ENCODE assay signal across 23 cellular contexts in genomic region chr5:147686421-147686820, GRCh38.
"Had no signal": no experiment of that assay in that cellular context is flagged by ENCODE, and none has a peak within 500 bp of the region (broad histone marks: within the 10 kb centered on the region; RNA-seq: fewer than 3 reads in every experiment).

No MANE protein-coding gene starts in this region.

- H3K4me1 Mint-ChIP-seq: activated CD4-positive, alpha-beta T cell treated with anti-CD3 and anti-CD28 coated beads for 36 hours; activated naive CD8-positive, alpha-beta T cell treated with anti-CD3 and anti-CD28 coated beads, Interleukin-2, amount 10 ng/mL, durations not matched to agents 7 days and 5 days had no signal

- H3K4me3 Mint-ChIP-seq: activated CD4-positive, alpha-beta T cell treated with anti-CD3 and anti-CD28 coated beads for 36 hours; activated CD8-positive, alpha-beta T cell treated with anti-CD3 and anti-CD28 coated beads for 36 hours; activated naive CD8-positive, alpha-beta T cell treated with anti-CD3 and anti-CD28 coated beads, Interleukin-2, amount 10 ng/mL, durations not matched to agents 7 days and 5 days; activated T-cell treated with anti-CD3 and anti-CD28 coated beads, Interleukin-2, amount 50 U/mL, for 72 hours had no signal

- H3K4me3 ChIP-seq: adrenal gland had no signal

- DNase-seq: activated CD4-positive, alpha-beta T cell treated with anti-CD3 and anti-CD28 coated beads for 36 hours; activated CD4-positive, alpha-beta T cell treated with anti-CD3 and anti-CD28 coated beads, Interleukin-2, amount 50 U/mL, for 1 hour; activated CD8-positive, alpha-beta memory T cell treated with anti-CD3 and anti-CD28 coated beads, Interleukin-2, amount 50 U/mL, for 4 hours; activated CD8-positive, alpha-beta T cell treated with anti-CD3 and anti-CD28 coated beads for 36 hours; activated gamma-delta T cell treated with Interleukin-2 at 50 U/mL for 16 hours; activated naive CD4-positive, alpha-beta T cell treated with anti-CD3 and anti-CD28 coated beads, Interleukin-2, amount 50 U/mL, for 16 hours; activated naive CD8-positive, alpha-beta T cell treated with anti-CD3 and anti-CD28 coated beads, Interleukin-2, amount 10 ng/mL, durations not matched to agents 7 days and 5 days; activated T-cell treated with anti-CD3 and anti-CD28 coated beads, Interleukin-2, amount 50 U/mL, for 72 hours; adrenal gland; brain microvascular endothelial cell; MM.1S; NCI-H1105 treated with DMSO at 0.1 percent for 48 hours; NCI-H1436 treated with DMSO at 0.1 percent for 48 hours; NCI-H1930; NCI-H345; NCI-H510A; NCI-H526 treated with DMSO at 0.1 percent for 48 hours; RPMI8226; SK-N-SH; T-helper 1 cell had no signal

- ATAC-seq: activated CD4-positive, alpha-beta T cell treated with anti-CD3 and anti-CD28 coated beads for 36 hours; activated CD8-positive, alpha-beta T cell treated with anti-CD3 and anti-CD28 coated beads for 36 hours; activated T-cell treated with anti-CD3 and anti-CD28 coated beads, Interleukin-2, amount 50 U/mL, for 72 hours; Panc1; Right ventricle myocardium inferior had no signal

- H3K9me3 Mint-ChIP-seq: activated CD8-positive, alpha-beta T cell treated with anti-CD3 and anti-CD28 coated beads for 36 hours; activated naive CD8-positive, alpha-beta T cell treated with anti-CD3 and anti-CD28 coated beads, Interleukin-2, amount 10 ng/mL, durations not matched to agents 7 days and 5 days; activated T-cell treated with anti-CD3 and anti-CD28 coated beads, Interleukin-2, amount 50 U/mL, for 72 hours; activated T-helper 2 cell treated with anti-CD3 and anti-CD28 coated beads, Interferon-gamma antibody, Interleukin-2, Interleukin-4, amounts not matched to agents 10 μg/mL and 5 μg/mL and 100 μg/mL, durations not matched to agents 14 hours and 24 hours and 36 hours had no signal

- H3K27ac Mint-ChIP-seq: activated CD4-positive, alpha-beta T cell treated with anti-CD3 and anti-CD28 coated beads for 36 hours; activated CD8-positive, alpha-beta T cell treated with anti-CD3 and anti-CD28 coated beads for 36 hours; activated naive CD8-positive, alpha-beta T cell treated with anti-CD3 and anti-CD28 coated beads, Interleukin-2, amount 10 ng/mL, durations not matched to agents 7 days and 5 days; activated T-cell treated with anti-CD3 and anti-CD28 coated beads, Interleukin-2, amount 50 U/mL, for 72 hours; activated T-helper 2 cell treated with anti-CD3 and anti-CD28 coated beads, Interferon-gamma antibody, Interleukin-2, Interleukin-4, amounts not matched to agents 10 μg/mL and 5 μg/mL and 100 μg/mL, durations not matched to agents 14 hours and 24 hours and 36 hours had no signal

- H3K27me3 Mint-ChIP-seq: activated CD4-positive, alpha-beta T cell treated with anti-CD3 and anti-CD28 coated beads for 36 hours; activated CD8-positive, alpha-beta T cell treated with anti-CD3 and anti-CD28 coated beads for 36 hours; activated naive CD8-positive, alpha-beta T cell treated with anti-CD3 and anti-CD28 coated beads, Interleukin-2, amount 10 ng/mL, durations not matched to agents 7 days and 5 days had no signal
